ENCODE assay signal across 21 cellular contexts in genomic region chr3:18208856-18209255, GRCh38.
DNase-seq lines count a peak whose midpoint lies in the region; ATAC-seq lines count a peak whose summit lies in the region.
"Had no signal": no experiment of that assay in that cellular context is flagged by ENCODE, and none has a peak within 500 bp of the region (broad histone marks: within the 10 kb centered on the region; RNA-seq: fewer than 3 reads in every experiment).

No MANE protein-coding gene starts in this region.

- DNase-seq in Kasumi-1 (lab: John Stamatoyannopoulos, UW) (peak; percentile 96), SKM-1 (lab: John Stamatoyannopoulos, UW; ENCODE audit: unreplicated experiment) (peak; percentile 89), inferior parietal cortex (ENCODE audit: extremely low spot score) (peak; percentile 38), DMS53 (lab: John Stamatoyannopoulos, UW) (no peak), activated gamma-delta T cell (lab: John Stamatoyannopoulos, UW) (no peak)
- no peak for DNase-seq in activated CD8-positive, alpha-beta memory T cell treated with anti-CD3 and anti-CD28 coated beads, Interleukin-2, amount 10 ng/mL, durations not matched to agents 7 days and 5 days
- DNase-seq: activated CD4-positive, alpha-beta T cell treated with anti-CD3 and anti-CD28 coated beads for 4 hours; activated naive CD4-positive, alpha-beta T cell treated with anti-CD3 and anti-CD28 coated beads, Interleukin-2, amount 10 ng/mL, durations not matched to agents 7 days and 5 days; Caco-2; left ventricle myocardium inferior; NCI-H1417 treated with DMSO at 0.1 percent for 48 hours; NCI-H524 treated with DMSO at 0.1 percent for 48 hours; spleen; stimulated activated CD4-positive, alpha-beta T cell treated with anti-CD3 and anti-CD28 coated beads, Interleukin-4, amount 100 ng/mL, for 4 hours; T1000 had no signal

- no peaks in the 10 kb centered on the region for H3K27me3 ChIP-seq in BLaER1 treated with 17β-estradiol and CSF1 and Interleukin-3, amounts not matched to agents 10 nM and 100 nM
- H3K27me3 ChIP-seq: ascending aorta, neutrophil, spleen, suprapubic skin had no signal

- peaks cover 19 to 33% (median 27%) of the 10 kb centered on the region in 10 experiments for H3K4me1 ChIP-seq in BLaER1 treated with 17β-estradiol and CSF1 and Interleukin-3, amounts not matched to agents 10 nM and 100 nM
- H3K4me1 ChIP-seq: ascending aorta, Caco-2, left ventricle myocardium inferior, suprapubic skin had no signal

- H3K27ac ChIP-seq in BLaER1 treated with 17β-estradiol and CSF1 and Interleukin-3, amounts not matched to agents 10 nM and 100 nM, result peak overlapping the region; percentile 2 to 87 (median 79); a peak in 20 of 22 replicates
- H3K27ac ChIP-seq: ascending aorta, left ventricle myocardium inferior, neutrophil, spleen, suprapubic skin had no signal

- peak overlapping the region in 7 of 11 experiments; percentile 24 to 61 (median 59); a peak in 12 of 22 replicates for H3K9ac ChIP-seq in BLaER1 treated with 17β-estradiol and CSF1 and Interleukin-3, amounts not matched to agents 10 nM and 100 nM

- peaks cover 15% of the 10 kb centered on the region for H3K4me1 Mint-ChIP-seq in activated CD8-positive, alpha-beta memory T cell treated with anti-CD3 and anti-CD28 coated beads, Interleukin-2, amount 10 ng/mL, durations not matched to agents 7 days and 5 days
- H3K4me1 Mint-ChIP-seq: activated naive CD4-positive, alpha-beta T cell treated with anti-CD3 and anti-CD28 coated beads, Interleukin-2, amount 10 ng/mL, durations not matched to agents 7 days and 5 days had no signal

- no peak overlapping the region for H3K4me3 ChIP-seq in BLaER1 treated with 17β-estradiol and CSF1 and Interleukin-3, amounts not matched to agents 10 nM and 100 nM
- H3K4me3 ChIP-seq: ascending aorta, left ventricle myocardium inferior, spleen, suprapubic skin had no signal

- H3K36me3 ChIP-seq in BLaER1 treated with 17β-estradiol and CSF1 and Interleukin-3, amounts not matched to agents 10 nM and 100 nM, result no peaks in the 10 kb centered on the region
- H3K36me3 ChIP-seq: ascending aorta, left ventricle myocardium inferior, neutrophil, spleen, suprapubic skin had no signal

- CTCF ChIA-PET in activated CD8-positive, alpha-beta memory T cell treated with anti-CD3 and anti-CD28 coated beads, Interleukin-2, amount 10 ng/mL, durations not matched to agents 7 days and 5 days (lab: Charles Lee), result no interaction called here

- H3K36me3 Mint-ChIP-seq in activated CD8-positive, alpha-beta memory T cell treated with anti-CD3 and anti-CD28 coated beads, Interleukin-2, amount 10 ng/mL, durations not matched to agents 7 days and 5 days, result peaks cover 2% of the 10 kb centered on the region
- H3K36me3 Mint-ChIP-seq: activated naive CD4-positive, alpha-beta T cell treated with anti-CD3 and anti-CD28 coated beads, Interleukin-2, amount 10 ng/mL, durations not matched to agents 7 days and 5 days had no signal

- H3K9me3 ChIP-seq in BLaER1 treated with 17β-estradiol and CSF1 and Interleukin-3, amounts not matched to agents 10 nM and 100 nM (replicated peaks in 1 of 11), result peaks cover 0 to 28% (median 14%) of the 10 kb centered on the region in 11 experiments; a peak in 11 of 22 replicates
- H3K9me3 ChIP-seq: ascending aorta, Caco-2, left ventricle myocardium inferior, neutrophil, spleen, suprapubic skin had no signal

- no peaks in the 10 kb centered on the region for H3K9me3 Mint-ChIP-seq in activated CD8-positive, alpha-beta memory T cell treated with anti-CD3 and anti-CD28 coated beads, Interleukin-2, amount 10 ng/mL, durations not matched to agents 7 days and 5 days (ENCODE audit: low read depth)

- H3K4me3 Mint-ChIP-seq in activated CD8-positive, alpha-beta memory T cell treated with anti-CD3 and anti-CD28 coated beads, Interleukin-2, amount 10 ng/mL, durations not matched to agents 7 days and 5 days, result no peak overlapping the region
- H3K4me3 Mint-ChIP-seq: activated naive CD4-positive, alpha-beta T cell treated with anti-CD3 and anti-CD28 coated beads, Interleukin-2, amount 10 ng/mL, durations not matched to agents 7 days and 5 days had no signal

- peak overlapping the region; percentile 47 to 78 (median 69) for H3K4me2 ChIP-seq in BLaER1 treated with 17β-estradiol and CSF1 and Interleukin-3, amounts not matched to agents 10 nM and 100 nM

- no peaks in the 10 kb centered on the region for H4K20me1 ChIP-seq in BLaER1 treated with 17β-estradiol and CSF1 and Interleukin-3, amounts not matched to agents 10 nM and 100 nM

- H3K27ac Mint-ChIP-seq in activated CD8-positive, alpha-beta memory T cell treated with anti-CD3 and anti-CD28 coated beads, Interleukin-2, amount 10 ng/mL, durations not matched to agents 7 days and 5 days, result no peak overlapping the region
- H3K27ac Mint-ChIP-seq: activated naive CD4-positive, alpha-beta T cell treated with anti-CD3 and anti-CD28 coated beads, Interleukin-2, amount 10 ng/mL, durations not matched to agents 7 days and 5 days had no signal

- peaks cover 4% of the 10 kb centered on the region for H3K27me3 Mint-ChIP-seq in activated CD8-positive, alpha-beta memory T cell treated with anti-CD3 and anti-CD28 coated beads, Interleukin-2, amount 10 ng/mL, durations not matched to agents 7 days and 5 days
- H3K27me3 Mint-ChIP-seq: activated naive CD4-positive, alpha-beta T cell treated with anti-CD3 and anti-CD28 coated beads, Interleukin-2, amount 10 ng/mL, durations not matched to agents 7 days and 5 days had no signal

- ATAC-seq in activated CD8-positive, alpha-beta memory T cell treated with anti-CD3 and anti-CD28 coated beads, Interleukin-2, amount 10 ng/mL, durations not matched to agents 7 days and 5 days, result no peak
- ATAC-seq in HG02840 (IDR thresholded peaks at IDR 0.05; ENCODE audit: low FRiP score, unreplicated experiment), result no peak
- ATAC-seq: esophagus mucosa had no signal

Comparison
In these comparisons a context has a peak if more than half of its experiments do, and no peak if none do; other contexts are left out.
1. DNase-seq: peak in Kasumi-1 (2 of 2), SKM-1 (single experiment) and inferior parietal cortex (single experiment); none in activated CD8-positive, alpha-beta memory T cell treated with anti-CD3 and anti-CD28 coated beads, Interleukin-2, amount 10 ng/mL, durations not matched to agents 7 days and 5 days (single experiment), DMS53 (single experiment) and activated gamma-delta T cell (single experiment).